Comparison of ENCODE assay signal across 8 cellular contexts in genomic region chr13:100875392-100876043, GRCh38.
DNase-seq lines count a peak whose midpoint lies in the region; ATAC-seq and TF ChIP-seq lines count a peak whose summit lies in the region.

No MANE protein-coding gene starts in this region.

- TF ChIP-seq EP300 in SK-N-SH (IDR thresholded peaks at IDR 0.05; ENCODE audit: borderline replicate concordance in 1 of 2, low read depth in 1 of 2, low read length in 1 of 2): no peak

- TF ChIP-seq CTCF in GM12865 (IDR thresholded peaks at IDR 0.05; ENCODE audit: insufficient read depth, low read depth, low read length, missing control alignments) (no peak), SK-N-SH (IDR thresholded peaks at IDR 0.05) (no peak)

- DNase-seq in GM12865 (ENCODE audit: low read depth): peak; percentile 27
- DNase-seq in SK-N-SH: no peak
- peak; percentile 95 for DNase-seq in iris pigment epithelial cell (ENCODE audit: low read depth)
- DNase-seq in head of caudate nucleus: no peak
- no peak for DNase-seq in D341Med (ENCODE audit: low spot score)
- no peak for DNase-seq in SIG-M5 treated with dmso at 0.1 percent for 504 hours (lab: John Stamatoyannopoulos, UW; ENCODE audit: unreplicated experiment)
- DNase-seq in hippocampal formation (lab: John Stamatoyannopoulos, UW): no peak

- H3F3A ChIP-seq in SK-N-SH (replicated peaks; ENCODE audit: insufficient read depth): peaks cover 14% of the 10 kb centered on the region

- no peaks in the 10 kb centered on the region for H3K27me3 ChIP-seq in SK-N-SH (ENCODE audit: insufficient read depth)

- no peaks in the 10 kb centered on the region; a peak in 1 of 4 replicates for H3K4me1 ChIP-seq in SK-N-SH (ENCODE audit: control insufficient read depth in 1 of 2, insufficient read depth in 2 of 2, low read depth in 1 of 2, low read length in 1 of 2)

- peak overlapping the region; percentile 16; the same call in 1 of the 2 replicates for H3K4me2 ChIP-seq in SK-N-SH

- CTCF ChIA-PET in SK-N-SH (lab: Yijun Ruan, JAX): no interaction called here

- peak; percentile 55 for ATAC-seq in HG02678 (IDR thresholded peaks at IDR 0.05; ENCODE audit: unreplicated experiment)

- intact Hi-C loops in head of caudate nucleus (cut with DNase I): no loop called here

- no peaks in the 10 kb centered on the region for H4K20me1 ChIP-seq in SK-N-SH (ENCODE audit: insufficient read depth)

- H3K9me3 ChIP-seq in SK-N-SH: no peaks in the 10 kb centered on the region; the same call in 1 of the 2 replicates

- peak overlapping the region; percentile 45; the same call in 1 of the 2 replicates for H2AFZ ChIP-seq in SK-N-SH (ENCODE audit: low read depth)

- WGBS in SK-N-SH (ENCODE audit: low lambda C conversion rate): 18% methylated on average over 3 of the region's 3 CpGs

- TF ChIP-seq RAD21 in SK-N-SH (IDR thresholded peaks at IDR 0.05; ENCODE audit: low read length): no peak

- H3K36me3 ChIP-seq in SK-N-SH (replicated peaks in 1 of 2; ENCODE audit: control insufficient read depth in 1 of 2, insufficient read depth in 2 of 2, low read length in 1 of 2): peaks cover 0 to 3% of the 10 kb centered on the region in 2 experiments

- peak overlapping the region in 1 of 2 experiments; percentile 66; a peak in 3 of 4 replicates for H3K27ac ChIP-seq in SK-N-SH (ENCODE audit: low read depth in 2 of 2, low read length in 1 of 2)

- POLR2A ChIA-PET in SK-N-SH (lab: Yijun Ruan, JAX): no interaction called here

- no peak overlapping the region for H3K9ac ChIP-seq in SK-N-SH

- H3K9me2 ChIP-seq in SK-N-SH: no peaks in the 10 kb centered on the region

- no peak overlapping the region for H3K4me3 ChIP-seq in GM12865 (ENCODE audit: low read depth, low read length)
- no peak overlapping the region for H3K4me3 ChIP-seq in SK-N-SH (ENCODE audit: low read depth in 2 of 2, low read length in 1 of 2)

- H3K79me2 ChIP-seq in SK-N-SH (ENCODE audit: insufficient read depth): no peaks in the 10 kb centered on the region

TF ChIP-seq in SK-N-SH, 30 proteins besides CTCF, POLR2A, EP300 and RAD21 (continues in another document):
- TF ChIP-seq JUND (IDR thresholded peaks at IDR 0.05): peak; percentile 64
- no peak for TF ChIP-seq RCOR1 (IDR thresholded peaks at IDR 0.05; ENCODE audit: low read length)
- TF ChIP-seq IRF3 (IDR thresholded peaks at IDR 0.05; ENCODE audit: low read depth, low read length): no peak
- no peak for TF ChIP-seq TAF1 (IDR thresholded peaks at IDR 0.05; ENCODE audit: borderline replicate concordance, low read depth, low read length)
- no peak for TF ChIP-seq EZH2phosphoT487 (IDR thresholded peaks at IDR 0.05; ENCODE audit: borderline replicate concordance, low read depth)
- TF ChIP-seq FOXM1 (IDR thresholded peaks at IDR 0.05; ENCODE audit: low read depth): no peak
- TF ChIP-seq ZBTB33 (IDR thresholded peaks at IDR 0.05; ENCODE audit: borderline replicate concordance, low read depth): no peak
- TF ChIP-seq YY1 (IDR thresholded peaks at IDR 0.05; ENCODE audit: low read depth): no peak
- no peak for TF ChIP-seq ELF1 (IDR thresholded peaks at IDR 0.05)
- TF ChIP-seq, protein P1, sequence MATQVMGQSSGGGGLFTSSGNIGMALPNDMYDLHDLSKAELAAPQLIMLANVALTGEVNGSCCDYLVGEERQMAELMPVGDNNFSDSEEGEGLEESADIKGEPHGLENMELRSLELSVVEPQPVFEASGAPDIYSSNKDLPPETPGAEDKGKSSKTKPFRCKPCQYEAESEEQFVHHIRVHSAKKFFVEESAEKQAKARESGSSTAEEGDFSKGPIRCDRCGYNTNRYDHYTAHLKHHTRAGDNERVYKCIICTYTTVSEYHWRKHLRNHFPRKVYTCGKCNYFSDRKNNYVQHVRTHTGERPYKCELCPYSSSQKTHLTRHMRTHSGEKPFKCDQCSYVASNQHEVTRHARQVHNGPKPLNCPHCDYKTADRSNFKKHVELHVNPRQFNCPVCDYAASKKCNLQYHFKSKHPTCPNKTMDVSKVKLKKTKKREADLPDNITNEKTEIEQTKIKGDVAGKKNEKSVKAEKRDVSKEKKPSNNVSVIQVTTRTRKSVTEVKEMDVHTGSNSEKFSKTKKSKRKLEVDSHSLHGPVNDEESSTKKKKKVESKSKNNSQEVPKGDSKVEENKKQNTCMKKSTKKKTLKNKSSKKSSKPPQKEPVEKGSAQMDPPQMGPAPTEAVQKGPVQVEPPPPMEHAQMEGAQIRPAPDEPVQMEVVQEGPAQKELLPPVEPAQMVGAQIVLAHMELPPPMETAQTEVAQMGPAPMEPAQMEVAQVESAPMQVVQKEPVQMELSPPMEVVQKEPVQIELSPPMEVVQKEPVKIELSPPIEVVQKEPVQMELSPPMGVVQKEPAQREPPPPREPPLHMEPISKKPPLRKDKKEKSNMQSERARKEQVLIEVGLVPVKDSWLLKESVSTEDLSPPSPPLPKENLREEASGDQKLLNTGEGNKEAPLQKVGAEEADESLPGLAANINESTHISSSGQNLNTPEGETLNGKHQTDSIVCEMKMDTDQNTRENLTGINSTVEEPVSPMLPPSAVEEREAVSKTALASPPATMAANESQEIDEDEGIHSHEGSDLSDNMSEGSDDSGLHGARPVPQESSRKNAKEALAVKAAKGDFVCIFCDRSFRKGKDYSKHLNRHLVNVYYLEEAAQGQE (IDR thresholded peaks at IDR 0.05; ENCODE audit: low read depth, low read length): no peak
- TF ChIP-seq FOSL2 (IDR thresholded peaks at IDR 0.05; ENCODE audit: borderline replicate concordance, low read depth): peak; percentile 37; the same call in 1 of the 2 replicates
- 0 out of 2 replicates have a peak, but pooled peaks have one; percentile 21 for TF ChIP-seq TEAD4 (IDR thresholded peaks at IDR 0.05; ENCODE audit: borderline replicate concordance, insufficient read depth)
- TF ChIP-seq SIN3A (IDR thresholded peaks at IDR 0.05; ENCODE audit: borderline replicate concordance, low read depth, low read length): no peak
- TF ChIP-seq, protein P2, sequence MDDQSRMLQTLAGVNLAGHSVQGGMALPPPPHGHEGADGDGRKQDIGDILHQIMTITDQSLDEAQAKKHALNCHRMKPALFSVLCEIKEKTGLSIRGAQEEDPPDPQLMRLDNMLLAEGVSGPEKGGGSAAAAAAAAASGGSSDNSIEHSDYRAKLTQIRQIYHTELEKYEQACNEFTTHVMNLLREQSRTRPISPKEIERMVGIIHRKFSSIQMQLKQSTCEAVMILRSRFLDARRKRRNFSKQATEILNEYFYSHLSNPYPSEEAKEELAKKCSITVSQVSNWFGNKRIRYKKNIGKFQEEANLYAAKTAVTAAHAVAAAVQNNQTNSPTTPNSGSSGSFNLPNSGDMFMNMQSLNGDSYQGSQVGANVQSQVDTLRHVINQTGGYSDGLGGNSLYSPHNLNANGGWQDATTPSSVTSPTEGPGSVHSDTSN (IDR thresholded peaks at IDR 0.05): peak; percentile 43; the same call in 1 of the 2 replicates
- TF ChIP-seq RXRA (IDR thresholded peaks at IDR 0.05; ENCODE audit: borderline replicate concordance, low read depth): no peak
- no peak for TF ChIP-seq NFIC (IDR thresholded peaks at IDR 0.05; ENCODE audit: borderline replicate concordance)
- TF ChIP-seq POLR2AphosphoS5 (IDR thresholded peaks at IDR 0.05; ENCODE audit: low read depth, low read length): no peak
- TF ChIP-seq NRF1 (IDR thresholded peaks at IDR 0.05; ENCODE audit: low read depth, low read length): no peak
- TF ChIP-seq GABPA (IDR thresholded peaks at IDR 0.05; ENCODE audit: low read depth): no peak
- no peak for TF ChIP-seq MEF2A (IDR thresholded peaks at IDR 0.05; ENCODE audit: borderline replicate concordance, low read depth)
- no peak for TF ChIP-seq FOXJ3 (CRISPR knock-in tag; IDR thresholded peaks at IDR 0.05)
- no peak for TF ChIP-seq MAX (IDR thresholded peaks at IDR 0.05; ENCODE audit: low read depth)
- TF ChIP-seq GATA2 (CRISPR knock-in tag; IDR thresholded peaks at IDR 0.05): no peak
- TF ChIP-seq MXI1 (IDR thresholded peaks at IDR 0.05; ENCODE audit: low read depth, low read length): no peak
- no peak for TF ChIP-seq USF1 (IDR thresholded peaks at IDR 0.05; ENCODE audit: borderline replicate concordance, low read depth)
- TF ChIP-seq SMC3 (IDR thresholded peaks at IDR 0.05; ENCODE audit: low read depth, low read length): no peak

Comparison
In these comparisons a context has a peak if more than half of its experiments do, and no peak if none do; other contexts are left out.
1. DNase-seq: peak in GM12865 (single experiment) and iris pigment epithelial cell (single experiment); none in SK-N-SH (single experiment), head of caudate nucleus (0 of 42), D341Med (single experiment), SIG-M5 treated with dmso at 0.1 percent for 504 hours (single experiment) and hippocampal formation (0 of 2).